ENCODE assay signal across 27 cellular contexts in genomic region chrX:7318246-7318645, GRCh38.
"Had no signal": no experiment of that assay in that cellular context is flagged by ENCODE, and none has a peak within 500 bp of the region (broad histone marks: within the 10 kb centered on the region; RNA-seq: fewer than 3 reads in every experiment).

No MANE protein-coding gene starts in this region.

- H3K4me1 ChIP-seq: adrenal gland, body of pancreas, colonic mucosa, right lobe of liver, uterus had no signal

- H3K36me3 ChIP-seq: adrenal gland, cardiac muscle cell, colonic mucosa, ovary, right lobe of liver, uterus had no signal

- H3K9me3 ChIP-seq: adrenal gland, body of pancreas, colonic mucosa, ovary, right lobe of liver, uterus had no signal

- H3K36me3 Mint-ChIP-seq: activated naive CD8-positive, alpha-beta T cell; stimulated activated effector memory CD8-positive, alpha-beta T cell treated with anti-CD3 and anti-CD28 coated beads, Interleukin-12 subunit alpha, Interleukin-12 subunit beta, amount 100 ng/mL, for 72 hours; type B pancreatic cell had no signal

- H3K4me3 Mint-ChIP-seq: activated naive CD8-positive, alpha-beta T cell; naive B cell; stimulated activated effector memory CD8-positive, alpha-beta T cell treated with anti-CD3 and anti-CD28 coated beads, Interleukin-12 subunit alpha, Interleukin-12 subunit beta, amount 100 ng/mL, for 72 hours; stimulated activated naive CD8-positive, alpha-beta T cell treated with anti-CD3 and anti-CD28 coated beads, Interleukin-15, Interleukin-2, amounts not matched to agents 100 ng/mL and 50 ng/mL, for 24 hours; T-helper 1 cell treated with Interleukin-12 subunit alpha and Interleukin-12 subunit beta and Interleukin-4 antibody, amounts not matched to agents 30 μg/mL and 1 μg/mL, for 36 hours; type B pancreatic cell had no signal

- DNase-seq: activated CD4-positive, alpha-beta T cell treated with anti-CD3 and anti-CD28 coated beads for 4 hours; activated CD4-positive, alpha-beta T cell treated with anti-CD3 and anti-CD28 coated beads, Interleukin-2, amount 50 U/mL, for 4 hours; activated effector memory CD4-positive, alpha-beta T cell treated with Interleukin-2 at 50 U/mL for 16 hours; activated naive CD4-positive, alpha-beta T cell treated with Interleukin-2 at 50 U/mL for 16 hours; adrenal gland; aorta; body of pancreas; cerebellar nuclear complex; colonic mucosa; effector CD8-positive, alpha-beta T cell; islet precursor cell; mammary epithelial cell; naive B cell; ovary; right lobe of liver; small intestine; stimulated activated CD4-positive, alpha-beta T cell treated with anti-CD3 and anti-CD28 coated beads, Interleukin-4, amount 100 ng/mL, for 24 hours; T-helper 9 cell; uterus had no signal

- H3K4me3 ChIP-seq: adrenal gland, body of pancreas, cardiac muscle cell, colonic mucosa, ovary, right lobe of liver, uterus had no signal

- H3K9me3 Mint-ChIP-seq: stimulated activated effector memory CD8-positive, alpha-beta T cell treated with anti-CD3 and anti-CD28 coated beads, Interleukin-12 subunit alpha, Interleukin-12 subunit beta, amount 100 ng/mL, for 72 hours; stimulated activated naive CD8-positive, alpha-beta T cell treated with anti-CD3 and anti-CD28 coated beads, Interleukin-15, Interleukin-2, amounts not matched to agents 100 ng/mL and 50 ng/mL, for 24 hours; T-helper 1 cell treated with Interleukin-12 subunit alpha and Interleukin-12 subunit beta and Interleukin-4 antibody, amounts not matched to agents 30 μg/mL and 1 μg/mL, for 36 hours; type B pancreatic cell had no signal

- ATAC-seq: body of pancreas; right lobe of liver; stimulated activated effector memory CD8-positive, alpha-beta T cell treated with anti-CD3 and anti-CD28 coated beads, Interleukin-12 subunit alpha, Interleukin-12 subunit beta, amount 100 ng/mL, for 72 hours had no signal

- H3K27ac Mint-ChIP-seq: activated naive CD8-positive, alpha-beta T cell; naive B cell; progenitor cell of endocrine pancreas; stimulated activated effector memory CD8-positive, alpha-beta T cell treated with anti-CD3 and anti-CD28 coated beads, Interleukin-12 subunit alpha, Interleukin-12 subunit beta, amount 100 ng/mL, for 72 hours; stimulated activated naive CD8-positive, alpha-beta T cell treated with anti-CD3 and anti-CD28 coated beads, Interleukin-15, Interleukin-2, amounts not matched to agents 100 ng/mL and 50 ng/mL, for 24 hours; T-helper 1 cell treated with Interleukin-12 subunit alpha and Interleukin-12 subunit beta and Interleukin-4 antibody, amounts not matched to agents 30 μg/mL and 1 μg/mL, for 36 hours; type B pancreatic cell had no signal

- H3K27me3 Mint-ChIP-seq: activated naive CD8-positive, alpha-beta T cell; naive B cell; progenitor cell of endocrine pancreas; stimulated activated naive CD8-positive, alpha-beta T cell treated with anti-CD3 and anti-CD28 coated beads, Interleukin-15, Interleukin-2, amounts not matched to agents 100 ng/mL and 50 ng/mL, for 24 hours; type B pancreatic cell had no signal

- H3K4me1 Mint-ChIP-seq: naive B cell; stimulated activated effector memory CD8-positive, alpha-beta T cell treated with anti-CD3 and anti-CD28 coated beads, Interleukin-12 subunit alpha, Interleukin-12 subunit beta, amount 100 ng/mL, for 72 hours had no signal

- H3K27ac ChIP-seq: adrenal gland, body of pancreas, cardiac muscle cell, colonic mucosa, ovary, right lobe of liver, uterus, VCaP had no signal
